ENCODE assay signal across 8 cellular contexts in genomic region chr17:45783593-45784292, GRCh38. TPM values are rescaled to one million over a fixed set of nuclear protein-coding genes. Genes with fewer than 3 reads are reported as not detected.
A peak's percentile ranks its signal among the peaks of the same experiment; 100 is the strongest.
DNase-seq lines count a peak whose midpoint lies in the region; ATAC-seq, FAIRE-seq and TF ChIP-seq lines count a peak whose summit lies in the region.

No MANE protein-coding gene starts in this region.

- no peak overlapping the region for H2AFZ ChIP-seq in GM12878 (ENCODE audit: control insufficient read depth, low read depth, low read length)

- BruUV-seq in GM12878 (replicated peaks; lab: Mats Ljungman, UMichigan): no TSS peak

- in situ Hi-C loops in GM12878 (cut with MboI): no loop called here

- no peak for FAIRE-seq in GM12878 (lab: Jason Lieb, UNC)

- CTCF ChIA-PET in GM12878 (lab: Yijun Ruan, JAX): no interaction called here

- TF ChIP-seq CTCF in GM12878 (IDR thresholded peaks at IDR 0.05 in 2 of 3, conservative IDR thresholded peaks at IDR 0.05 in 1 of 3; ENCODE audit: control insufficient read depth in 2 of 3, extremely low read depth in 1 of 3, insufficient read depth in 1 of 3, low read depth in 3 of 3, low read length in 3 of 3) (no peak), lower lobe of right lung (IDR thresholded peaks at IDR 0.05) (no peak), tibial nerve (IDR thresholded peaks at IDR 0.05) (no peak)

- intact Hi-C loops in GM12878 (cut with micrococcal nuclease; ENCODE audit: unreplicated experiment): no loop called here
- intact Hi-C loops in lower lobe of right lung (cut with DNase I): no loop called here

- H3K9ac ChIP-seq in GM12878 (ENCODE audit: control insufficient read depth, insufficient read depth, low read length): no peak overlapping the region

- TF ChIP-seq EP300 in GM12878 (IDR thresholded peaks at IDR 0.05; ENCODE audit: borderline replicate concordance in 1 of 2, control insufficient read depth in 1 of 2, low read depth in 2 of 2, low read length in 2 of 2) (no peak), tibial nerve (IDR thresholded peaks at IDR 0.05) (no peak)

- no peak for TF ChIP-seq RAD21 in GM12878 (IDR thresholded peaks at IDR 0.05; ENCODE audit: insufficient read depth, low read depth, low read length)

- DNase-seq in CMK (ENCODE audit: low read depth) (peak; percentile 15), NCI-H1105 (lab: John Stamatoyannopoulos, UW) (peak; percentile 55), GM12878 (ENCODE audit: low read depth, low spot score) (no peak), lower lobe of right lung (no peak), tibial nerve (ENCODE audit: low spot score in 2 of 2) (no peak)

- H3K27me3 ChIP-seq in GM12878 (replicated peaks in 1 of 2; ENCODE audit: control insufficient read depth in 2 of 2, insufficient read depth in 2 of 2, low read length in 1 of 2): peaks cover 15 to 18% of the 10 kb centered on the region in 2 experiments
- peaks cover 66% of the 10 kb centered on the region for H3K27me3 ChIP-seq in lower lobe of right lung (ENCODE audit: low read depth)
- peaks cover 2 to 85% of the 10 kb centered on the region in 2 donors for H3K27me3 ChIP-seq in tibial nerve

- H3K4me3 ChIP-seq in GM12878 (no peak overlapping the region), lower lobe of right lung (peak overlapping the region; percentile 54), tibial nerve (peak overlapping the region; percentile 29 to 52 (median 31))

- no peaks in the 10 kb centered on the region for H4K20me1 ChIP-seq in GM12878 (ENCODE audit: control insufficient read depth, insufficient read depth)

- no peaks in the 10 kb centered on the region for H3K4me1 ChIP-seq in GM12878 (ENCODE audit: control insufficient read depth, insufficient read depth, low read length)
- peaks cover 23% of the 10 kb centered on the region for H3K4me1 ChIP-seq in lower lobe of right lung
- peaks cover 0 to 29% (median 21%) of the 10 kb centered on the region in 4 donors for H3K4me1 ChIP-seq in tibial nerve

- no peaks in the 10 kb centered on the region for H3K36me3 ChIP-seq in GM12878 (ENCODE audit: control insufficient read depth in 2 of 2, insufficient read depth in 2 of 2, low read length in 1 of 2)
- no peaks in the 10 kb centered on the region for H3K36me3 ChIP-seq in lower lobe of right lung
- no peaks in the 10 kb centered on the region for H3K36me3 ChIP-seq in tibial nerve

- no peak overlapping the region for H3K27ac ChIP-seq in GM12878 (ENCODE audit: control insufficient read depth, insufficient read depth)
- no peak overlapping the region for H3K27ac ChIP-seq in lower lobe of right lung
- H3K27ac ChIP-seq in tibial nerve: no peak overlapping the region

- TF ChIP-seq POLR2A in GM12878 (IDR thresholded peaks at IDR 0.05; ENCODE audit: low read depth, low read length): no peak
- no peak for TF ChIP-seq POLR2A in tibial nerve (IDR thresholded peaks at IDR 0.05)

- POLR2A ChIA-PET in GM12878 (lab: Charles Lee): no interaction called here

- 10% methylated on average over 40 of the region's 64 CpGs for WGBS in GM12878 (ENCODE audit: insufficient coverage, insufficient replicate concordance, low lambda C conversion rate, missing lambda C conversion rate)
- 1% methylated on average over 42 to 49 of the region's 64 CpGs for WGBS in tibial nerve, 2 donors

- RAD21 ChIA-PET in GM12878 (lab: Charles Lee; ENCODE audit: unreplicated experiment): no interaction called here

- H3K9me3 ChIP-seq in GM12878 (replicated peaks; ENCODE audit: control insufficient read depth, insufficient read depth, low read length) (no peaks in the 10 kb centered on the region), lower lobe of right lung (no peaks in the 10 kb centered on the region), tibial nerve (no peaks in the 10 kb centered on the region)

- 0 out of 2 replicates have a peak overlapping the region, but pooled peaks have one; percentile 17 for H3K4me2 ChIP-seq in GM12878 (ENCODE audit: control insufficient read depth, insufficient read depth)

- H3K79me2 ChIP-seq in GM12878 (ENCODE audit: control insufficient read depth, insufficient read depth, low read length): no peaks in the 10 kb centered on the region

- ATAC-seq in GM12878 (no peak), lower lobe of right lung (peak in 1 of 2 donors; percentile 5), GM21447 (IDR thresholded peaks at IDR 0.05; ENCODE audit: unreplicated experiment) (no peak), GM21526 (IDR thresholded peaks at IDR 0.05; ENCODE audit: low FRiP score, unreplicated experiment) (no peak), GM18502 (IDR thresholded peaks at IDR 0.05; ENCODE audit: poor library complexity, unreplicated experiment) (no peak)

- SMC1A ChIA-PET in GM12878 (lab: Charles Lee; ENCODE audit: uncharacterized antibody, unreplicated experiment): no interaction called here

TF ChIP-seq in GM12878, 131 proteins besides CTCF, POLR2A, EP300 and RAD21:
- TF ChIP-seq KAT2A (conservative IDR thresholded peaks at IDR 0.05; ENCODE audit: control insufficient read depth, low read depth, low read length) (no peak), EZH2 (IDR thresholded peaks at IDR 0.05; ENCODE audit: borderline replicate concordance, control insufficient read depth, low read depth, low read length) (0 out of 2 replicates have a peak, but pooled peaks have one; percentile 59)

RNA-seq across cellular contexts. Expression of gene CRHR1, which starts 0.4 kb away (rescaled TPM):
- not detected in 2 replicates for total RNA-seq in GM12878 (2013; cell fraction: nucleolus; rRNA removed)
- total RNA-seq in GM12878 (2014; rRNA removed) (not detected in 2 replicates), GM12878 (2014; rRNA removed; fragmentation: Illumina TruSeq; extraction: Trizol) (not detected in 2 replicates), GM12878 (2021) (0.08 TPM in 1 of 2 replicates, not detected in the other), lower lobe of right lung (not detected), tibial nerve (not detected)
- polyA plus RNA-seq in GM12878 (2011; ENCODE audit: low read depth): not detected
- polyA plus RNA-seq in GM12878 (2011; rRNA removed) (not detected in 2 replicates), GM12878 (2014; fragmentation: Illumina TruSeq; extraction: Trizol) (not detected in 2 replicates), GM12878 (2014; fragmentation: Nextera tagmentation; extraction: Ambion mirVana) (not detected), GM12878 (2014; rRNA removed) (not detected in 2 replicates), GM12878 (2016; fragmentation: Nextera tagmentation; extraction: Ambion mirVana) (not detected)
- polyA plus RNA-seq in GM12878 (2011; cell fraction: cytosol; rRNA removed): 0.07 TPM in 1 of 2 replicates, not detected in the other
- polyA plus RNA-seq in GM12878 (2011; cell fraction: nucleus; rRNA removed): not detected in 2 replicates
- 0.12 TPM in 1 of 2 replicates, not detected in the other for polyA plus RNA-seq in GM12878 (2012)
- polyA minus RNA-seq in GM12878 (2011; rRNA and poly(A)+ RNA removed): not detected in 2 replicates
- not detected in 2 replicates for polyA minus RNA-seq in GM12878 (2011; cell fraction: cytosol; rRNA and poly(A)+ RNA removed)
- not detected in 2 replicates for polyA minus RNA-seq in GM12878 (2011; cell fraction: nucleus; rRNA and poly(A)+ RNA removed)

Comparison
In these comparisons a context has a peak if more than half of its experiments do, and no peak if none do; other contexts are left out.
1. DNase-seq: peak in CMK (single experiment) and NCI-H1105 (single experiment); none in GM12878 (single experiment), lower lobe of right lung (single experiment) and tibial nerve (0 of 2).